In the genomic region with DNA sequence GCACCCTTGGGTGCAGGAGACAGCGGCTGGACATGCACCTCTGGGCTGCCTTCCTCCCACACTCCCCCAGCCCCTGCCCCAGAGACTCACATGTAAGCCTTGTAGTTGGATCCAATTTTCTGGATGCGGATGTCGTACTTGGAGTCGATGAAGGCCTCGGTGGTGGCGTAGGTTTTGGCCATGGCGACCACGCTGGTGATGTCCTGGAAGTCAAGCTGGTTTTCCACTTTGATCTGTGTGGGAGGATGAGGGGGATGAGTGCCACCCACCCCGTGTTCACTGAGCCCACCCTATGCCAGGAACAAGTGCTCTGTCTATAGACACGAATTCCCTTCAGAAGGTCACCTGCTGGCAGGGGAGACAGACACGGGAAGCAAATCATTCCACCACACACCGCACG, we compare ENCODE assay signal across 22 cellular contexts.
"Had no signal": no experiment of that assay in that cellular context is flagged by ENCODE, and none has a peak within 500 bp of the region (broad histone marks: within the 10 kb centered on the region; RNA-seq: fewer than 3 reads in every experiment).

No MANE protein-coding gene starts in this region.

- H3K4me1 ChIP-seq: pancreas, psoas muscle had no signal

- H3K4me2 ChIP-seq: neural progenitor cell had no signal

- H3K4me3 ChIP-seq: coronary artery, neural progenitor cell, pancreas, psoas muscle, smooth muscle cell, suprapubic skin, thyroid gland had no signal

- H3K9me3 ChIP-seq: pancreas, psoas muscle, suprapubic skin, thyroid gland had no signal

- FAIRE-seq: endothelial cell of umbilical vein, keratinocyte, pancreas had no signal

- H3K27me3 ChIP-seq: foreskin keratinocyte, neural progenitor cell, pancreas, suprapubic skin, thyroid gland had no signal

- H3K27ac ChIP-seq: foreskin keratinocyte, neural progenitor cell, pancreas, psoas muscle, suprapubic skin, thyroid gland had no signal

- ATAC-seq: foreskin keratinocyte; left ventricle myocardium superior; pancreas; psoas muscle; stimulated activated naive CD8-positive, alpha-beta T cell treated with anti-CD3 and anti-CD28 coated beads, Interleukin-15, Interleukin-2, amounts not matched to agents 100 U/mL and 50 U/mL, for 24 hours had no signal

- H3K36me3 ChIP-seq: neural progenitor cell, pancreas, suprapubic skin, thyroid gland had no signal

- H2AFZ ChIP-seq: neural progenitor cell had no signal

- H3K9ac ChIP-seq: neural progenitor cell had no signal

- DNase-seq: central memory CD4-positive, alpha-beta T cell; effector CD4-positive, alpha-beta T cell; endodermal cell; erythroblast; foreskin keratinocyte; immature natural killer cell; left ventricle myocardium superior; natural killer cell; occipital lobe; pancreas; psoas muscle; retina; stimulated activated CD4-positive, alpha-beta T cell treated with anti-CD3 and anti-CD28 coated beads, Interleukin-4, amount 100 ng/mL, for 1 hour; stimulated activated CD8-positive, alpha-beta memory T cell treated with anti-CD3 and anti-CD28 coated beads, Interleukin-4, amount 100 ng/mL, for 48 hours; stimulated activated naive CD8-positive, alpha-beta T cell treated with anti-CD3 and anti-CD28 coated beads, Interleukin-15, Interleukin-2, amounts not matched to agents 100 U/mL and 50 U/mL, for 24 hours; thyroid gland had no signal
